2 cellular contexts compared by ENCODE assay signal in genomic region chr19:4694211-4694987, GRCh38.
TF ChIP-seq lines count a peak whose summit lies in the region.

No MANE protein-coding gene starts in this region.

TF ChIP-seq in A549, 52 proteins besides CTCF, POLR2A, EP300 and RAD21 (continued from another document):
- 0 out of 2 replicates have a peak, but pooled peaks have one; percentile 21 for TF ChIP-seq E2F6 (IDR thresholded peaks at IDR 0.05; ENCODE audit: borderline replicate concordance, low read depth)
- no peak for TF ChIP-seq HDAC2 (IDR thresholded peaks at IDR 0.05)
- TF ChIP-seq KDM1A (IDR thresholded peaks at IDR 0.05; ENCODE audit: low read depth) = no peak
- TF ChIP-seq MAFK (IDR thresholded peaks at IDR 0.05; ENCODE audit: partially characterized antibody) = peak; percentile 66
- TF ChIP-seq CHD4 (IDR thresholded peaks at IDR 0.05; ENCODE audit: borderline replicate concordance) = no peak
- TF ChIP-seq CBX8 (IDR thresholded peaks at IDR 0.05) = no peak
- TF ChIP-seq FOSL2 (IDR thresholded peaks at IDR 0.05) = no peak
- TF ChIP-seq FOSL2 (CRISPR knock-in tag; IDR thresholded peaks at IDR 0.05) = peak; percentile 70
- TF ChIP-seq MAX (IDR thresholded peaks at IDR 0.05) = peak; percentile 58
- TF ChIP-seq, protein P1, sequence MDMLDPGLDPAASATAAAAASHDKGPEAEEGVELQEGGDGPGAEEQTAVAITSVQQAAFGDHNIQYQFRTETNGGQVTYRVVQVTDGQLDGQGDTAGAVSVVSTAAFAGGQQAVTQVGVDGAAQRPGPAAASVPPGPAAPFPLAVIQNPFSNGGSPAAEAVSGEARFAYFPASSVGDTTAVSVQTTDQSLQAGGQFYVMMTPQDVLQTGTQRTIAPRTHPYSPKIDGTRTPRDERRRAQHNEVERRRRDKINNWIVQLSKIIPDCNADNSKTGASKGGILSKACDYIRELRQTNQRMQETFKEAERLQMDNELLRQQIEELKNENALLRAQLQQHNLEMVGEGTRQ (IDR thresholded peaks at IDR 0.05) = peak; percentile 90
- TF ChIP-seq, protein P2, sequence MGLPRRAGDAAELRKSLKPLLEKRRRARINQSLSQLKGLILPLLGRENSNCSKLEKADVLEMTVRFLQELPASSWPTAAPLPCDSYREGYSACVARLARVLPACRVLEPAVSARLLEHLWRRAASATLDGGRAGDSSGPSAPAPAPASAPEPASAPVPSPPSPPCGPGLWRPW (IDR thresholded peaks at IDR 0.05) = no peak
- TF ChIP-seq NR3C1 (IDR thresholded peaks at IDR 0.05) = no peak
- TF ChIP-seq FOSB (CRISPR knock-in tag; IDR thresholded peaks at IDR 0.05) = no peak
- TF ChIP-seq RNF2 (IDR thresholded peaks at IDR 0.05; ENCODE audit: borderline replicate concordance, low read depth) = no peak
- TF ChIP-seq BHLHE40 (IDR thresholded peaks at IDR 0.05; ENCODE audit: low read depth, low read length) = 0 out of 2 replicates have a peak, but pooled peaks have one; percentile 6
- TF ChIP-seq RARB (CRISPR knock-in tag; IDR thresholded peaks at IDR 0.05) = no peak
- peak; percentile 29; the same call in 1 of the 2 replicates for TF ChIP-seq GATA3 (IDR thresholded peaks at IDR 0.05; ENCODE audit: borderline replicate concordance)
- no peak for TF ChIP-seq ESRRA (IDR thresholded peaks at IDR 0.05; ENCODE audit: borderline replicate concordance, low read length)
- TF ChIP-seq HOXB5 (CRISPR knock-in tag; IDR thresholded peaks at IDR 0.05) = no peak
- no peak for TF ChIP-seq CBX2 (IDR thresholded peaks at IDR 0.05; ENCODE audit: borderline replicate concordance, low read depth)
- TF ChIP-seq FOXS1 (CRISPR knock-in tag; IDR thresholded peaks at IDR 0.05) = no peak
- no peak for TF ChIP-seq HOXA7 (CRISPR knock-in tag; IDR thresholded peaks at IDR 0.05)

TF ChIP-seq in Ishikawa, 13 proteins besides CTCF, POLR2A, EP300 and RAD21 (continued from another document):
- TF ChIP-seq USF1 (IDR thresholded peaks at IDR 0.05) = peak; percentile 87
- TF ChIP-seq NFIC (IDR thresholded peaks at IDR 0.05) = peak; percentile 65
- TF ChIP-seq TEAD4 (IDR thresholded peaks at IDR 0.05) = no peak
- TF ChIP-seq MAX (IDR thresholded peaks at IDR 0.05) = no peak
